24 cellular contexts compared by ENCODE assay signal in genomic region chr5:95449460-95449859, GRCh38. TPM values are rescaled to one million over a fixed set of nuclear protein-coding genes. Genes with fewer than 3 reads are reported as not detected.
DNase-seq lines count a peak whose midpoint lies in the region; ATAC-seq and TF ChIP-seq lines count a peak whose summit lies in the region.
"Had no signal": no experiment of that assay in that cellular context is flagged by ENCODE, and none has a peak within 500 bp of the region (broad histone marks: within the 10 kb centered on the region; RNA-seq: fewer than 3 reads in every experiment).

No MANE protein-coding gene starts in this region.

- no peak for ATAC-seq in heart right ventricle
- ATAC-seq in GM21367 (IDR thresholded peaks at IDR 0.05; ENCODE audit: unreplicated experiment), result no peak
- ATAC-seq: activated naive CD4-positive, alpha-beta T cell treated with anti-CD3 and anti-CD28 coated beads, Interleukin-2, amount 50 U/mL, for 72 hours; activated T-helper 17 cell treated with anti-CD3 and anti-CD28 coated beads, Interleukin-2, amount 50 U/mL, for 72 hours; left cardiac atrium; Right ventricle myocardium inferior; stimulated activated naive CD8-positive, alpha-beta T cell treated with anti-CD3 and anti-CD28 coated beads, Interleukin-15, amount 100 ng/mL, for 72 hours had no signal

- H3K79me2 ChIP-seq in mesendoderm (ENCODE audit: control insufficient read depth, insufficient read depth, low read length), result no peaks in the 10 kb centered on the region

- H3K4me2 ChIP-seq in mesendoderm (ENCODE audit: low read length), result no peak overlapping the region

- H3K79me1 ChIP-seq in mesendoderm (ENCODE audit: low read length), result no peaks in the 10 kb centered on the region

- H3K27me3 ChIP-seq in mesendoderm (ENCODE audit: insufficient read depth, low read length, poor library complexity) (no peaks in the 10 kb centered on the region), heart right ventricle (no peaks in the 10 kb centered on the region)
- H3K27me3 ChIP-seq: sigmoid colon, thyroid gland had no signal

- no peaks in the 10 kb centered on the region for H3K9me3 ChIP-seq in heart right ventricle
- H3K9me3 ChIP-seq: sigmoid colon, thyroid gland had no signal

- H3K9ac ChIP-seq in mesendoderm (ENCODE audit: low read length), result no peak overlapping the region

- H2BK120ac ChIP-seq in mesendoderm (ENCODE audit: low read depth, low read length), result no peak overlapping the region

- H3K36me3 ChIP-seq in mesendoderm (ENCODE audit: control insufficient read depth, insufficient read depth, low read length) (no peaks in the 10 kb centered on the region), heart right ventricle (no peaks in the 10 kb centered on the region)
- H3K36me3 ChIP-seq: sigmoid colon, thyroid gland had no signal

- H2AK5ac ChIP-seq in mesendoderm (ENCODE audit: low read length), result no peak overlapping the region

- DNase-seq in ELR (ENCODE audit: low read depth) (peak; percentile 58), NB4 (ENCODE audit: low read depth) (peak; percentile 49), amniotic epithelial cell (ENCODE audit: low read depth) (peak; percentile 54), mesendoderm (peak; percentile 35), DMS153 treated with DMSO at 0.1 percent for 48 hours (lab: John Stamatoyannopoulos, UW; ENCODE audit: unreplicated experiment) (no peak), heart right ventricle (no peak)
- DNase-seq: activated CD8-positive, alpha-beta memory T cell treated with anti-CD3 and anti-CD28 coated beads, Interleukin-2, amount 50 U/mL, for 4 hours; aorta; central memory CD4-positive, alpha-beta T cell; HCEC 1CT; left cardiac atrium; NCI-H1694 treated with DMSO at 0.1 percent for 48 hours; NCI-H2171 treated with DMSO at 0.1 percent for 48 hours; NCI-H526 treated with DMSO at 0.1 percent for 48 hours; posterior cingulate gyrus; sigmoid colon; stimulated activated naive CD8-positive, alpha-beta T cell treated with anti-CD3 and anti-CD28 coated beads, Interleukin-15, amount 100 ng/mL, for 72 hours; thyroid gland had no signal

- H4K8ac ChIP-seq in mesendoderm (ENCODE audit: low read depth, low read length), result no peak overlapping the region

- TF ChIP-seq CTCF in NB4 (IDR thresholded peaks at IDR 0.05; ENCODE audit: low read depth, low read length) (no peak), heart right ventricle (IDR thresholded peaks at IDR 0.05) (no peak)

- no peak overlapping the region for H3K18ac ChIP-seq in mesendoderm (ENCODE audit: low read length)

- H3K4me3 ChIP-seq in NB4 (ENCODE audit: low read depth, low read length) (no peak overlapping the region), mesendoderm (ENCODE audit: low read length) (no peak overlapping the region), heart right ventricle (no peak overlapping the region)
- H3K4me3 ChIP-seq: sigmoid colon, thyroid gland had no signal

- H3K23ac ChIP-seq in mesendoderm (ENCODE audit: low read length), result no peak overlapping the region

- H3K27ac ChIP-seq in mesendoderm (ENCODE audit: low read depth, low read length) (no peak overlapping the region), heart right ventricle (no peak overlapping the region)
- H3K27ac ChIP-seq: sigmoid colon, thyroid gland had no signal

- no peak overlapping the region for H4K5ac ChIP-seq in mesendoderm (ENCODE audit: low read length)

- no peak overlapping the region for H2BK15ac ChIP-seq in mesendoderm (replicated peaks; ENCODE audit: low read depth)

- WGBS in mesendoderm (ENCODE audit: extremely low coverage, insufficient coverage, low lambda C conversion rate), result no CpG with 5 or more reads among the region's 2 CpGs
- WGBS in heart right ventricle, 2 donors, result 78 to 87% methylated on average over 2 of the region's 2 CpGs

- no peak overlapping the region for H3K56ac ChIP-seq in mesendoderm (ENCODE audit: low read length)

- intact Hi-C loops in heart right ventricle (cut with DNase I), result no loop called here

- no peak for TF ChIP-seq POLR2A in NB4 (IDR thresholded peaks at IDR 0.05; ENCODE audit: extremely low read depth, insufficient read length)

- H3K4ac ChIP-seq in mesendoderm (ENCODE audit: low read depth, low read length), result no peak overlapping the region

- H3K4me1 ChIP-seq in mesendoderm (ENCODE audit: control insufficient read depth, low read depth, low read length) (no peaks in the 10 kb centered on the region), heart right ventricle (no peaks in the 10 kb centered on the region)
- H3K4me1 ChIP-seq: sigmoid colon, thyroid gland had no signal

- H2BK5ac ChIP-seq in mesendoderm (ENCODE audit: low read length), result no peak overlapping the region

RNA-seq across cellular contexts. Expression of gene FAM81B, which starts 58.3 kb away (rescaled TPM):
- 0.08 TPM for polyA plus RNA-seq in mesendoderm (2013, experiment 1 of 2)
- 0.06 TPM for polyA plus RNA-seq in mesendoderm (2013, experiment 2 of 2)
- total RNA-seq in heart right ventricle, result 10 to 100 TPM in 3 of 10 donors, 1 to 10 TPM in 7; 1.0 to 19.5 (median 6.9) TPM
- polyA plus RNA-seq in heart right ventricle, result 1 to 10 TPM in 1 of 2 donors, under 1 TPM in 1; 0.12 to 9.1 TPM
- total RNA-seq: activated naive CD4-positive, alpha-beta T cell treated with anti-CD3 and anti-CD28 coated beads, Interleukin-2, amount 50 U/mL, for 72 hours; activated T-helper 17 cell treated with anti-CD3 and anti-CD28 coated beads, Interleukin-2, amount 50 U/mL, for 72 hours; aorta; OCI-LY7; sigmoid colon had no signal
- polyA plus RNA-seq: aorta, CD14-positive monocyte, sigmoid colon had no signal

Comparison
In these comparisons a context has a peak if more than half of its experiments do, and no peak if none do; other contexts are left out.
1. DNase-seq: peak in ELR (single experiment), NB4 (single experiment), amniotic epithelial cell (single experiment) and mesendoderm (single experiment); none in DMS153 treated with DMSO at 0.1 percent for 48 hours (single experiment) and heart right ventricle (0 of 2).